13 cellular contexts compared by ENCODE assay signal in genomic region chr9:79254900-79255651, GRCh38.
DNase-seq lines count a peak whose midpoint lies in the region; ATAC-seq, FAIRE-seq and TF ChIP-seq lines count a peak whose summit lies in the region.
"Had no signal": no experiment of that assay in that cellular context is flagged by ENCODE, and none has a peak within 500 bp of the region (broad histone marks: within the 10 kb centered on the region; RNA-seq: fewer than 3 reads in every experiment).

No MANE protein-coding gene starts in this region.

- no peak overlapping the region for H3K4me3 ChIP-seq in A673 (ENCODE audit: low read depth, low read length, poor library complexity, severe bottlenecking)
- H3K4me3 ChIP-seq in colonic mucosa: no peak overlapping the region
- H3K4me3 ChIP-seq: BLaER1, left lung had no signal

- H3K9ac ChIP-seq in colonic mucosa (ENCODE audit: low read depth in 2 of 2, low read length in 2 of 2): no peak overlapping the region
- H3K9ac ChIP-seq: BLaER1 had no signal

- POLR2A ChIA-PET in A673 (lab: Charles Lee; ENCODE audit: low non-redundant PET): no interaction called here

- DNase-seq in A673 (ENCODE audit: low spot score) (peak; percentile 5), H54 (ENCODE audit: insufficient read length, low spot score) (no peak), NOMO-1 treated with DMSO at 0.1 percent for 48 hours (lab: John Stamatoyannopoulos, UW; ENCODE audit: unreplicated experiment) (peak; percentile 27), fibroblast of peridontal ligament (ENCODE audit: extremely low read depth) (peak; percentile 11), colonic mucosa (no peak), ecto neural progenitor cell (ENCODE audit: low spot score) (no peak)
- DNase-seq: activated naive CD4-positive, alpha-beta T cell treated with anti-CD3 and anti-CD28 coated beads, Interleukin-2, amount 10 ng/mL, durations not matched to agents 7 days and 5 days; left lung; NCI-H1092 had no signal

- no TSS peak for BruUV-seq in A673 (replicated peaks; lab: Mats Ljungman, UMichigan)

- intact Hi-C loops in A673 (cut with micrococcal nuclease; ENCODE audit: unreplicated experiment): no loop called here
- intact Hi-C loops in colonic mucosa (cut with DNase I): no loop called here

- CTCF ChIA-PET in A673 (lab: Charles Lee): interaction anchor here (0.5 kb wide), 1 partner anchor 285 kb away, joined by 3 read pairs; no protein-coding TSS in a partner anchor

- H3K9me3 ChIP-seq in A673 (ENCODE audit: low read depth, low read length, poor library complexity, severe bottlenecking) (peaks cover 4% of the 10 kb centered on the region), colonic mucosa (no peaks in the 10 kb centered on the region)
- H3K9me3 ChIP-seq: BLaER1, left lung had no signal

- FAIRE-seq in H54 (lab: Jason Lieb, UNC): peak; percentile 85

- H3K36me3 ChIP-seq in A673 (ENCODE audit: insufficient read depth, low read length, poor library complexity, severe bottlenecking) (no peaks in the 10 kb centered on the region), colonic mucosa (no peaks in the 10 kb centered on the region)
- H3K36me3 ChIP-seq: BLaER1, left lung had no signal

- TF ChIP-seq CTCF in A673 (conservative IDR thresholded peaks at IDR 0.05; ENCODE audit: low read depth, low read length) (no peak; the same call in 1 of the 2 replicates), colonic mucosa (IDR thresholded peaks at IDR 0.05) (no peak)

- TF ChIP-seq POLR2A in H54 (IDR thresholded peaks at IDR 0.05; ENCODE audit: low read depth, low read length): no peak

- ATAC-seq in GM19463 (IDR thresholded peaks at IDR 0.05; ENCODE audit: unreplicated experiment) (no peak), GM19397 (IDR thresholded peaks at IDR 0.05; ENCODE audit: unreplicated experiment) (no peak)
- ATAC-seq: activated CD4-positive, CD25-positive, alpha-beta regulatory T cell treated with anti-CD3 and anti-CD28 coated beads, Interleukin-2, amount 50 U/mL, for 24 hours; left lung had no signal

- H3K4me1 ChIP-seq in A673 (ENCODE audit: insufficient read depth, low read length, poor library complexity, severe bottlenecking) (peaks cover 16% of the 10 kb centered on the region), colonic mucosa (no peaks in the 10 kb centered on the region)
- H3K4me1 ChIP-seq: BLaER1 had no signal

- H3K27me3 ChIP-seq in A673 (replicated peaks; ENCODE audit: insufficient read depth, low read depth, low read length, poor library complexity) (peaks cover 86% of the 10 kb centered on the region), colonic mucosa (peaks cover 3% of the 10 kb centered on the region)
- H3K27me3 ChIP-seq: BLaER1 had no signal

- no peak overlapping the region for H3K27ac ChIP-seq in A673 (ENCODE audit: low read depth, low read length, poor library complexity, severe bottlenecking)
- H3K27ac ChIP-seq in colonic mucosa: no peak overlapping the region
- H3K27ac ChIP-seq: BLaER1, left lung had no signal

Comparison
In these comparisons a context has a peak if more than half of its experiments do, and no peak if none do; other contexts are left out.
1. DNase-seq: peak in A673 (single experiment), NOMO-1 treated with DMSO at 0.1 percent for 48 hours (single experiment) and fibroblast of peridontal ligament (single experiment); none in H54 (single experiment), colonic mucosa (single experiment) and ecto neural progenitor cell (single experiment).